ENCODE assay signal across 7 cellular contexts in genomic region chrX:8091526-8091925, GRCh38.
"Had no signal": no experiment of that assay in that cellular context is flagged by ENCODE, and none has a peak within 500 bp of the region (broad histone marks: within the 10 kb centered on the region; RNA-seq: fewer than 3 reads in every experiment).

No MANE protein-coding gene starts in this region.

- DNase-seq: GOT3, H9, HCEC 1CT, KBM-7 had no signal

- H3K27ac Mint-ChIP-seq: IgD-negative memory B cell had no signal

- H3K4me3 Mint-ChIP-seq: H9, IgD-negative memory B cell had no signal

- H3K27me3 Mint-ChIP-seq: IgD-negative memory B cell had no signal

- H3K9me3 Mint-ChIP-seq: H9 had no signal

- H3K4me1 Mint-ChIP-seq: IgD-negative memory B cell had no signal

- FAIRE-seq: H54, HTR-8/SVneo had no signal
